1 cellular context compared by ENCODE assay signal in genomic region chr21:41871302-41872030, GRCh38.
TF ChIP-seq lines count a peak whose summit lies in the region.

No MANE protein-coding gene starts in this region.

TF ChIP-seq in WTC11, 78 proteins besides CTCF, POLR2A, EP300 and RAD21 (continued from another document):
- TF ChIP-seq, protein P1, sequence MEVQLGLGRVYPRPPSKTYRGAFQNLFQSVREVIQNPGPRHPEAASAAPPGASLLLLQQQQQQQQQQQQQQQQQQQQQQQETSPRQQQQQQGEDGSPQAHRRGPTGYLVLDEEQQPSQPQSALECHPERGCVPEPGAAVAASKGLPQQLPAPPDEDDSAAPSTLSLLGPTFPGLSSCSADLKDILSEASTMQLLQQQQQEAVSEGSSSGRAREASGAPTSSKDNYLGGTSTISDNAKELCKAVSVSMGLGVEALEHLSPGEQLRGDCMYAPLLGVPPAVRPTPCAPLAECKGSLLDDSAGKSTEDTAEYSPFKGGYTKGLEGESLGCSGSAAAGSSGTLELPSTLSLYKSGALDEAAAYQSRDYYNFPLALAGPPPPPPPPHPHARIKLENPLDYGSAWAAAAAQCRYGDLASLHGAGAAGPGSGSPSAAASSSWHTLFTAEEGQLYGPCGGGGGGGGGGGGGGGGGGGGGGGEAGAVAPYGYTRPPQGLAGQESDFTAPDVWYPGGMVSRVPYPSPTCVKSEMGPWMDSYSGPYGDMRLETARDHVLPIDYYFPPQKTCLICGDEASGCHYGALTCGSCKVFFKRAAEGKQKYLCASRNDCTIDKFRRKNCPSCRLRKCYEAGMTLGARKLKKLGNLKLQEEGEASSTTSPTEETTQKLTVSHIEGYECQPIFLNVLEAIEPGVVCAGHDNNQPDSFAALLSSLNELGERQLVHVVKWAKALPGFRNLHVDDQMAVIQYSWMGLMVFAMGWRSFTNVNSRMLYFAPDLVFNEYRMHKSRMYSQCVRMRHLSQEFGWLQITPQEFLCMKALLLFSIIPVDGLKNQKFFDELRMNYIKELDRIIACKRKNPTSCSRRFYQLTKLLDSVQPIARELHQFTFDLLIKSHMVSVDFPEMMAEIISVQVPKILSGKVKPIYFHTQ (CRISPR knock-in tag; IDR thresholded peaks at IDR 0.05), result no peak
- no peak for TF ChIP-seq ZNF281 (CRISPR knock-in tag; IDR thresholded peaks at IDR 0.05)
